ENCODE assay signal across 10 cellular contexts in the genomic region with DNA sequence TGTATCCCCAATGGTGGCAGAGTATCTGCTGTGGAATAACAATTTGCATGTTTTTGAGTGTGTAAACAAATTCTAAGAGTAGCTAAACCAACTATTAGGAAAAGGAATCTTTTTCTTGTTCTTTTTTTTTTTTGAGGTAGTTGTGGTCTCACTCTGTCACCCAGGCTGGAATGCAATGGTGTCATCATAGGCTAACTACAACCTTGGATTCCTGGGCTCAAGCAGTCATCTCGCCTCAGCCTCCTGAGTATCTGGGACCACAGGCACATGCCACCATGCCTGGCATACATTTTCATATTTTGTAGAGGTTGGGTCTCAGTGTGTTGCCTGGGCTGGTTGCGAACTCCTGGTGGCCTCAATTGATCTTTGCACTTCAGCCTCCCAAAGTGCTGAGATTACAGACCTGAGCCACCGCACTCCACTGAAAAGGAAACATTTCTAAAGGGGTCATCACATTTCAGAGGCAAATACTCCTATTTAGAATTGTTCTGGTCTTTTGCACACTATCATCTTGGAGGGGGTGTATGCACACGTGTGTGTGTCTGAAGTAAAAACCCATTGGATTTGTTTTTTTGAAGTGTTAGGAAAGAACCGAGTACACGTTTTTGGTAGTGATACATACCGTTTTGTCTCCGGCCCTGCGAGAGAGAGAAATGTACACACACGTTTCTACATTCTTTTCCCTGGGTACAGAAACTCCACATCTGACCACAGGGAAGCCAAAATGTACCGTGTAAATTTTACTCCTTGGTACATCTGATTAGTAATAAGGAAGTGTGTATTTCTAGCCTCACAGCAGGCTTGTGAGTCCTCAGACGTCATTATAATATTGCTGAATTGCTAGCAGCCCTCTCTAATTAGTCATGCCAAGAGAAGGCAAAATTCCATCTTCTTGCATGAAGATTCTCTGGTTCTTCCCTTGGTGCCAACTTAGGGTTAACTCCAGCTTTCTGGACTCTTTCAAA.
DNase-seq lines count a peak whose midpoint lies in the region; ATAC-seq and TF ChIP-seq lines count a peak whose summit lies in the region.
"Had no signal": no experiment of that assay in that cellular context is flagged by ENCODE, and none has a peak within 500 bp of the region (broad histone marks: within the 10 kb centered on the region; RNA-seq: fewer than 3 reads in every experiment).

No MANE protein-coding gene starts in this region.

- H2AK5ac ChIP-seq in mesenchymal stem cell (ENCODE audit: low read length, severe bottlenecking) = no peak overlapping the region

- no peaks in the 10 kb centered on the region for H3K27me3 Mint-ChIP-seq in mesothelial cell of epicardium (ENCODE audit: low read depth)

- peaks cover 5% of the 10 kb centered on the region for H3K4me1 ChIP-seq in mesenchymal stem cell (ENCODE audit: control insufficient read depth, insufficient read depth, low read depth, low read length)

- H2BK15ac ChIP-seq in mesenchymal stem cell (ENCODE audit: low read depth, poor library complexity, severe bottlenecking) = no peak overlapping the region

- peak; percentile 76 for DNase-seq in AG08395 (ENCODE audit: low spot score)
- DNase-seq in HS-5 (ENCODE audit: low read depth) = peak; percentile 56
- DNase-seq in astrocyte of the hippocampus (ENCODE audit: low read depth, low spot score) = peak; percentile 71
- DNase-seq in mesenchymal stem cell = peak; percentile 81
- DNase-seq in stimulated activated CD8-positive, alpha-beta memory T cell treated with anti-CD3 and anti-CD28 coated beads, Interleukin-4, amount 100 ng/mL, for 48 hours = no peak
- DNase-seq in effector CD8-positive, alpha-beta T cell (lab: John Stamatoyannopoulos, UW) = no peak
- no peak for DNase-seq in mesothelial cell of epicardium (ENCODE audit: low spot score in 2 of 2, unreplicated experiment in 2 of 2)
- DNase-seq: hypothalamus, NCI-H524 treated with DMSO at 0.1 percent for 48 hours had no signal

- no peak overlapping the region for H2BK12ac ChIP-seq in mesenchymal stem cell (ENCODE audit: low read length in 2 of 2)

- peak overlapping the region; percentile 19 for H3K27ac ChIP-seq in mesenchymal stem cell (ENCODE audit: low read length, poor library complexity, severe bottlenecking)

- TF ChIP-seq CTCF in mesothelial cell of epicardium (IDR thresholded peaks at IDR 0.05; ENCODE audit: unreplicated experiment) = no peak

- H3K9me3 Mint-ChIP-seq in mesothelial cell of epicardium = peaks cover 4% of the 10 kb centered on the region

- no peak overlapping the region for H2AFZ ChIP-seq in mesenchymal stem cell (ENCODE audit: low read depth, low read length)

- peak overlapping the region in 1 of 2 experiments; percentile 50 for H3K18ac ChIP-seq in mesenchymal stem cell (ENCODE audit: low read depth in 1 of 2, low read length in 2 of 2)

- H2BK5ac ChIP-seq in mesenchymal stem cell (ENCODE audit: low read depth, low read length, poor library complexity, severe bottlenecking) = no peak overlapping the region

- no peak overlapping the region for H3K4me2 ChIP-seq in mesenchymal stem cell (ENCODE audit: low read length, poor library complexity, severe bottlenecking)

- no peaks in the 10 kb centered on the region for H3K9me3 ChIP-seq in mesenchymal stem cell (ENCODE audit: control insufficient read depth, low read length)

- no peak overlapping the region for H3K4ac ChIP-seq in mesenchymal stem cell (ENCODE audit: low read depth in 1 of 2, low read length in 2 of 2)

- H4K91ac ChIP-seq in mesenchymal stem cell (ENCODE audit: low read length) = no peak overlapping the region

- H3K27ac Mint-ChIP-seq in mesothelial cell of epicardium = no peak overlapping the region

- H3K23ac ChIP-seq in mesenchymal stem cell (ENCODE audit: low read length in 2 of 2) = no peak overlapping the region

- no peak overlapping the region for H3K9ac ChIP-seq in mesenchymal stem cell (ENCODE audit: low read length)

- H3K79me1 ChIP-seq in mesenchymal stem cell (replicated peaks; ENCODE audit: low read length, poor library complexity, severe bottlenecking) = peaks cover 18% of the 10 kb centered on the region

- H3K4me3 ChIP-seq in mesenchymal stem cell (ENCODE audit: insufficient read depth in 1 of 2, low read depth in 1 of 2, low read length in 2 of 2) = no peak overlapping the region

- no peak overlapping the region for H2BK120ac ChIP-seq in mesenchymal stem cell (ENCODE audit: low read depth, low read length)

- H3K4me1 Mint-ChIP-seq in mesothelial cell of epicardium = peaks cover 65% of the 10 kb centered on the region

- peaks cover 0 to 12% of the 10 kb centered on the region in 2 experiments for H3K36me3 ChIP-seq in mesenchymal stem cell (ENCODE audit: control insufficient read depth in 1 of 2, insufficient read depth in 2 of 2, low read depth in 1 of 2, low read length in 2 of 2)

- WGBS in mesenchymal stem cell = 66% methylated on average over 11 of the region's 12 CpGs

- no peaks in the 10 kb centered on the region for H3K27me3 ChIP-seq in mesenchymal stem cell (ENCODE audit: control insufficient read depth in 1 of 2, insufficient read depth in 1 of 2, low read length in 2 of 2)

- no peak overlapping the region for H3K14ac ChIP-seq in mesenchymal stem cell (ENCODE audit: low read length in 2 of 2)

- no peak for ATAC-seq in HG03457 (IDR thresholded peaks at IDR 0.05; ENCODE audit: unreplicated experiment)

- peaks cover 2% of the 10 kb centered on the region for H3K36me3 Mint-ChIP-seq in mesothelial cell of epicardium

- no peak overlapping the region for H3K4me3 Mint-ChIP-seq in mesothelial cell of epicardium

- no peak overlapping the region for H4K8ac ChIP-seq in mesenchymal stem cell (ENCODE audit: low read length)

Comparison
In these comparisons a context has a peak if more than half of its experiments do, and no peak if none do; other contexts are left out.
1. DNase-seq: peak in AG08395 (single experiment), HS-5 (single experiment), astrocyte of the hippocampus (single experiment) and mesenchymal stem cell (single experiment); none in stimulated activated CD8-positive, alpha-beta memory T cell treated with anti-CD3 and anti-CD28 coated beads, Interleukin-4, amount 100 ng/mL, for 48 hours (single experiment), effector CD8-positive, alpha-beta T cell (single experiment) and mesothelial cell of epicardium (0 of 2).